ENCODE assay signal across 1 cellular context in genomic region chr18:36067118-36067957, GRCh38.
A peak's percentile ranks its signal among the peaks of the same experiment; 100 is the strongest.
TF ChIP-seq lines count a peak whose summit lies in the region.

A gene with protein sequence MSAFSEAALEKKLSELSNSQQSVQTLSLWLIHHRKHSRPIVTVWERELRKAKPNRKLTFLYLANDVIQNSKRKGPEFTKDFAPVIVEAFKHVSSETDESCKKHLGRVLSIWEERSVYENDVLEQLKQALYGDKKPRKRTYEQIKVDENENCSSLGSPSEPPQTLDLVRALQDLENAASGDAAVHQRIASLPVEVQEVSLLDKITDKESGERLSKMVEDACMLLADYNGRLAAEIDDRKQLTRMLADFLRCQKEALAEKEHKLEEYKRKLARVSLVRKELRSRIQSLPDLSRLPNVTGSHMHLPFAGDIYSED (minus strand): TSS chr18:36067559. CDS start chr18:36067404, 155 bp downstream.

TF ChIP-seq in K562, 482 proteins besides CTCF, POLR2A, EP300 and RAD21 (continued from another document and continues in another):
- TF ChIP-seq ZNF740 (CRISPR knock-in tag; IDR thresholded peaks at IDR 0.05) (no peak), ZNF740 (tag; IDR thresholded peaks at IDR 0.05) (no peak), THRB (CRISPR knock-in tag; conservative IDR thresholded peaks at IDR 0.05) (no peak), CEBPG (CRISPR knock-in tag; IDR thresholded peaks at IDR 0.05) (peak; percentile 78), CEBPG (tag; conservative IDR thresholded peaks at IDR 0.05 in 1 of 2, IDR thresholded peaks at IDR 0.05 in 1 of 2) (peak; percentile 35 to 91; a peak in 2 of 4 replicates), XRCC5 (IDR thresholded peaks at IDR 0.05; ENCODE audit: low read depth, low read length) (peak; percentile 54; the same call in 1 of the 2 replicates), ELF2 (CRISPR knock-in tag; IDR thresholded peaks at IDR 0.05) (no peak), ZBTB11 (CRISPR knock-in tag; IDR thresholded peaks at IDR 0.05) (peak in 1 of 3 experiments; percentile 81; a peak in 2 of 6 replicates), ZNF165 (CRISPR knock-in tag; IDR thresholded peaks at IDR 0.05; ENCODE audit: borderline replicate concordance) (no peak), SP2 (IDR thresholded peaks at IDR 0.05; ENCODE audit: extremely low read depth, low read depth, low read length, poor library complexity, severe bottlenecking) (peak; percentile 6), NR2C2 (CRISPR knock-in tag; IDR thresholded peaks at IDR 0.05) (no peak), NR2C2 (tag; IDR thresholded peaks at IDR 0.05) (peak; percentile 43; the same call in 1 of the 2 replicates), MXI1 (IDR thresholded peaks at IDR 0.05; ENCODE audit: low read depth, low read length) (peak; percentile 37; the same call in 1 of the 2 replicates), RBM39 (optimal IDR thresholded peaks at IDR 0.05; ENCODE audit: low read depth, low read length) (no peak), RB1 (IDR thresholded peaks at IDR 0.05; ENCODE audit: low read depth) (no peak; the same call in none of the 2 replicates), JUNB (CRISPR knock-in tag; conservative IDR thresholded peaks at IDR 0.05) (peak; percentile 55), ADNP (tag; IDR thresholded peaks at IDR 0.05) (no peak), SPI1 (IDR thresholded peaks at IDR 0.05; ENCODE audit: borderline replicate concordance, low read depth, low read length) (0 out of 2 replicates have a peak, but pooled peaks have one; percentile 28), GTF3C2 (IDR thresholded peaks at IDR 0.05; ENCODE audit: borderline replicate concordance, extremely low read depth, insufficient read length) (no peak), ZNF282 (CRISPR knock-in tag; IDR thresholded peaks at IDR 0.05) (peak; percentile 37; the same call in 1 of the 2 replicates), GTF2E2 (tag; IDR thresholded peaks at IDR 0.05) (peak; percentile 84), BACH1 (tag; IDR thresholded peaks at IDR 0.05) (no peak), MTA2 (IDR thresholded peaks at IDR 0.05; ENCODE audit: low read depth) (no peak), ZNF184 (CRISPR knock-in tag; IDR thresholded peaks at IDR 0.05) (no peak), POU5F1 (IDR thresholded peaks at IDR 0.05; ENCODE audit: borderline replicate concordance, low read depth, low read length, partially characterized antibody) (no peak), ATF4 (CRISPR knock-in tag; IDR thresholded peaks at IDR 0.05) (no peak), PBX2 (CRISPR knock-in tag; IDR thresholded peaks at IDR 0.05; ENCODE audit: low read depth) (no peak), PBX2 (tag; conservative IDR thresholded peaks at IDR 0.05; ENCODE audit: low read depth) (no peak), TAF15 (IDR thresholded peaks at IDR 0.05; ENCODE audit: low read depth, low read length) (no peak), POLR2AphosphoS5 (IDR thresholded peaks at IDR 0.05; ENCODE audit: control insufficient read depth, insufficient read depth, low read depth, low read length) (peak; percentile 61), ZBTB1 (CRISPR knock-in tag; IDR thresholded peaks at IDR 0.05; ENCODE audit: borderline replicate concordance, low read depth) (peak; percentile 86; the same call in 1 of the 2 replicates), ZNF431 (CRISPR knock-in tag; IDR thresholded peaks at IDR 0.05) (no peak), RBFOX2 (IDR thresholded peaks at IDR 0.05; ENCODE audit: low read depth, low read length) (peak; percentile 95)
- TF ChIP-seq, protein P1, sequence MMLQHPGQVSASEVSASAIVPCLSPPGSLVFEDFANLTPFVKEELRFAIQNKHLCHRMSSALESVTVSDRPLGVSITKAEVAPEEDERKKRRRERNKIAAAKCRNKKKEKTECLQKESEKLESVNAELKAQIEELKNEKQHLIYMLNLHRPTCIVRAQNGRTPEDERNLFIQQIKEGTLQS (IDR thresholded peaks at IDR 0.05), result peak; percentile 93
- TF ChIP-seq, protein P1 (CRISPR knock-in tag; conservative IDR thresholded peaks at IDR 0.05), result peak; percentile 62; the same call in 1 of the 2 replicates
- TF ChIP-seq, protein P2, sequence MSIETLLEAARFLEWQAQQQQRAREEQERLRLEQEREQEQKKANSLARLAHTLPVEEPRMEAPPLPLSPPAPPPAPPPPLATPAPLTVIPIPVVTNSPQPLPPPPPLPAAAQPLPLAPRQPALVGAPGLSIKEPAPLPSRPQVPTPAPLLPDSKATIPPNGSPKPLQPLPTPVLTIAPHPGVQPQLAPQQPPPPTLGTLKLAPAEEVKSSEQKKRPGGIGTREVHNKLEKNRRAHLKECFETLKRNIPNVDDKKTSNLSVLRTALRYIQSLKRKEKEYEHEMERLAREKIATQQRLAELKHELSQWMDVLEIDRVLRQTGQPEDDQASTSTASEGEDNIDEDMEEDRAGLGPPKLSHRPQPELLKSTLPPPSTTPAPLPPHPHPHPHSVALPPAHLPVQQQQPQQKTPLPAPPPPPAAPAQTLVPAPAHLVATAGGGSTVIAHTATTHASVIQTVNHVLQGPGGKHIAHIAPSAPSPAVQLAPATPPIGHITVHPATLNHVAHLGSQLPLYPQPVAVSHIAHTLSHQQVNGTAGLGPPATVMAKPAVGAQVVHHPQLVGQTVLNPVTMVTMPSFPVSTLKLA (conservative IDR thresholded peaks at IDR 0.05), result peak; percentile 75 to 92
- TF ChIP-seq, protein P3, sequence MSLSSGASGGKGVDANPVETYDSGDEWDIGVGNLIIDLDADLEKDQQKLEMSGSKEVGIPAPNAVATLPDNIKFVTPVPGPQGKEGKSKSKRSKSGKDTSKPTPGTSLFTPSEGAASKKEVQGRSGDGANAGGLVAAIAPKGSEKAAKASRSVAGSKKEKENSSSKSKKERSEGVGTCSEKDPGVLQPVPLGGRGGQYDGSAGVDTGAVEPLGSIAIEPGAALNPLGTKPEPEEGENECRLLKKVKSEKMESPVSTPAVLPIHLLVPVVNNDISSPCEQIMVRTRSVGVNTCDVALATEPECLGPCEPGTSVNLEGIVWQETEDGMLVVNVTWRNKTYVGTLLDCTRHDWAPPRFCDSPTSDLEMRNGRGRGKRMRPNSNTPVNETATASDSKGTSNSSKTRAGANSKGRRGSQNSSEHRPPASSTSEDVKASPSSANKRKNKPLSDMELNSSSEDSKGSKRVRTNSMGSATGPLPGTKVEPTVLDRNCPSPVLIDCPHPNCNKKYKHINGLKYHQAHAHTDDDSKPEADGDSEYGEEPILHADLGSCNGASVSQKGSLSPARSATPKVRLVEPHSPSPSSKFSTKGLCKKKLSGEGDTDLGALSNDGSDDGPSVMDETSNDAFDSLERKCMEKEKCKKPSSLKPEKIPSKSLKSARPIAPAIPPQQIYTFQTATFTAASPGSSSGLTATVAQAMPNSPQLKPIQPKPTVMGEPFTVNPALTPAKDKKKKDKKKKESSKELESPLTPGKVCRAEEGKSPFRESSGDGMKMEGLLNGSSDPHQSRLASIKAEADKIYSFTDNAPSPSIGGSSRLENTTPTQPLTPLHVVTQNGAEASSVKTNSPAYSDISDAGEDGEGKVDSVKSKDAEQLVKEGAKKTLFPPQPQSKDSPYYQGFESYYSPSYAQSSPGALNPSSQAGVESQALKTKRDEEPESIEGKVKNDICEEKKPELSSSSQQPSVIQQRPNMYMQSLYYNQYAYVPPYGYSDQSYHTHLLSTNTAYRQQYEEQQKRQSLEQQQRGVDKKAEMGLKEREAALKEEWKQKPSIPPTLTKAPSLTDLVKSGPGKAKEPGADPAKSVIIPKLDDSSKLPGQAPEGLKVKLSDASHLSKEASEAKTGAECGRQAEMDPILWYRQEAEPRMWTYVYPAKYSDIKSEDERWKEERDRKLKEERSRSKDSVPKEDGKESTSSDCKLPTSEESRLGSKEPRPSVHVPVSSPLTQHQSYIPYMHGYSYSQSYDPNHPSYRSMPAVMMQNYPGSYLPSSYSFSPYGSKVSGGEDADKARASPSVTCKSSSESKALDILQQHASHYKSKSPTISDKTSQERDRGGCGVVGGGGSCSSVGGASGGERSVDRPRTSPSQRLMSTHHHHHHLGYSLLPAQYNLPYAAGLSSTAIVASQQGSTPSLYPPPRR (CRISPR knock-in tag; IDR thresholded peaks at IDR 0.05; ENCODE audit: borderline replicate concordance), result no peak
